8 cellular contexts compared by ENCODE assay signal in genomic region chr14:58637391-58638230, GRCh38. TPM values are rescaled to one million over a fixed set of nuclear protein-coding genes. Genes with fewer than 3 reads are reported as not detected.
DNase-seq lines count a peak whose midpoint lies in the region; ATAC-seq and TF ChIP-seq lines count a peak whose summit lies in the region.

A gene with protein sequence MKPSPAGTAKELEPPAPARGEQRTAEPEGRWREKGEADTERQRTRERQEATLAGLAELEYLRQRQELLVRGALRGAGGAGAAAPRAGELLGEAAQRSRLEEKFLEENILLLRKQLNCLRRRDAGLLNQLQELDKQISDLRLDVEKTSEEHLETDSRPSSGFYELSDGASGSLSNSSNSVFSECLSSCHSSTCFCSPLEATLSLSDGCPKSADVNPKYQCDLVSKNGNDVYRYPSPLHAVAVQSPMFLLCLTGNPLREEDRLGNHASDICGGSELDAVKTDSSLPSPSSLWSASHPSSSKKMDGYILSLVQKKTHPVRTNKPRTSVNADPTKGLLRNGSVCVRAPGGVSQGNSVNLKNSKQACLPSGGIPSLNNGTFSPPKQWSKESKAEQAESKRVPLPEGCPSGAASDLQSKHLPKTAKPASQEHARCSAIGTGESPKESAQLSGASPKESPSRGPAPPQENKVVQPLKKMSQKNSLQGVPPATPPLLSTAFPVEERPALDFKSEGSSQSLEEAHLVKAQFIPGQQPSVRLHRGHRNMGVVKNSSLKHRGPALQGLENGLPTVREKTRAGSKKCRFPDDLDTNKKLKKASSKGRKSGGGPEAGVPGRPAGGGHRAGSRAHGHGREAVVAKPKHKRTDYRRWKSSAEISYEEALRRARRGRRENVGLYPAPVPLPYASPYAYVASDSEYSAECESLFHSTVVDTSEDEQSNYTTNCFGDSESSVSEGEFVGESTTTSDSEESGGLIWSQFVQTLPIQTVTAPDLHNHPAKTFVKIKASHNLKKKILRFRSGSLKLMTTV (plus strand): TSS chr14:58637962. CDS start chr14:58638203, 241 bp downstream.

- peak within 1 kb of the TSS; percentile 77 for H3K27ac ChIP-seq in colonic mucosa

- H3K27me3 ChIP-seq in colonic mucosa, result peaks cover 16% of the 10 kb centered on the region

- H3K36me3 ChIP-seq in colonic mucosa, result no peaks in the 10 kb centered on the region

- H3K4me1 ChIP-seq in colonic mucosa, result no peaks in the 10 kb centered on the region

- DNase-seq in DMS 273 (lab: John Stamatoyannopoulos, UW; ENCODE audit: unreplicated experiment) (peak; percentile 94), WTC11 (ENCODE audit: low spot score) (peak; percentile 76), colonic mucosa (peak; percentile 59), kidney tubule cell (ENCODE audit: low spot score) (peak; percentile 43), cerebellar nuclear complex (lab: John Stamatoyannopoulos, UW) (no peak)
- peak; percentile 49 to 56 for DNase-seq in stimulated activated CD4-positive, alpha-beta T cell treated with anti-CD3 and anti-CD28 coated beads, Interleukin-1b, Interleukin-23, amount 100 ng/mL, for 4 hours (ENCODE audit: low read depth in 2 of 2)

- H3K27me3 Mint-ChIP-seq in WTC11 (ENCODE audit: low read depth), result peaks cover 25% of the 10 kb centered on the region

- H3K36me3 Mint-ChIP-seq in WTC11, result peaks cover 16% of the 10 kb centered on the region

- H3K9ac ChIP-seq in colonic mucosa (ENCODE audit: low read depth in 2 of 2, low read length in 2 of 2), result peak within 1 kb of the TSS; percentile 61 to 87

- no peaks in the 10 kb centered on the region for H3K9me3 Mint-ChIP-seq in WTC11

- peak within 1 kb of the TSS; percentile 84 for H3K4me3 Mint-ChIP-seq in WTC11

- intact Hi-C loops in colonic mucosa (cut with DNase I), result loop anchor here (5.0 kb wide), 1 partner anchor 135 kb away; no protein-coding TSS in a partner anchor

- TF ChIP-seq CTCF in WTC11 (IDR thresholded peaks at IDR 0.05) (no peak), colonic mucosa (IDR thresholded peaks at IDR 0.05) (no peak)

- H3K9me3 ChIP-seq in colonic mucosa, result no peaks in the 10 kb centered on the region

- H3K4me1 Mint-ChIP-seq in WTC11, result peaks cover 65% of the 10 kb centered on the region

- POLR2A ChIA-PET in WTC11 (lab: Charles Lee), result interaction anchor here (0.7 to 0.8 kb wide), 2 partner anchors 17 to 137 kb away, joined by 3 read pairs; no protein-coding TSS in a partner anchor

- CTCF ChIA-PET in WTC11 (lab: Charles Lee), result interaction anchor here (0.6 to 6.2 kb wide), 17 partner anchors 10 to 418 kb away, joined by 3 to 40 read pairs (median 4); no protein-coding TSS in a partner anchor

- peak within 1 kb of the TSS; percentile 81 for H3K4me3 ChIP-seq in colonic mucosa

- peak within 1 kb of the TSS; percentile 71 for H3K27ac Mint-ChIP-seq in WTC11

- peak; percentile 49 for ATAC-seq in GM19467 (IDR thresholded peaks at IDR 0.05; ENCODE audit: unreplicated experiment)
- ATAC-seq in HG03571 (IDR thresholded peaks at IDR 0.05; ENCODE audit: unreplicated experiment), result peak; percentile 51
- ATAC-seq in WTC11, result peak; percentile 68

TF ChIP-seq in WTC11, 78 proteins besides CTCF, POLR2A, EP300 and RAD21:
- TF ChIP-seq SP1 (CRISPR knock-in tag; conservative IDR thresholded peaks at IDR 0.05) (0 out of 2 replicates have a peak, but pooled peaks have one; percentile 52), FOXP1 (CRISPR knock-in tag; IDR thresholded peaks at IDR 0.05; ENCODE audit: borderline replicate concordance) (peak; percentile 9; the same call in 1 of the 2 replicates), ZNF232 (CRISPR knock-in tag; IDR thresholded peaks at IDR 0.05) (no peak), TCF7 (CRISPR knock-in tag; IDR thresholded peaks at IDR 0.05; ENCODE audit: low read depth) (no peak), FOXP4 (CRISPR knock-in tag; IDR thresholded peaks at IDR 0.05) (peak; percentile 78; the same call in 1 of the 2 replicates), JUN (CRISPR knock-in tag; IDR thresholded peaks at IDR 0.05) (0 out of 2 replicates have a peak, but pooled peaks have one; percentile 9), ZNF219 (CRISPR knock-in tag; IDR thresholded peaks at IDR 0.05; ENCODE audit: borderline replicate concordance) (0 out of 2 replicates have a peak, but pooled peaks have one; percentile 4), NFYB (CRISPR knock-in tag; conservative IDR thresholded peaks at IDR 0.05; ENCODE audit: low read depth) (peak; percentile 34; the same call in 1 of the 2 replicates), ZNF121 (CRISPR knock-in tag; IDR thresholded peaks at IDR 0.05) (peak; percentile 98), ETV6 (CRISPR knock-in tag; IDR thresholded peaks at IDR 0.05) (0 out of 2 replicates have a peak, but pooled peaks have one; percentile 3), CREB1 (CRISPR knock-in tag; IDR thresholded peaks at IDR 0.05) (no peak)
- TF ChIP-seq, protein P1, sequence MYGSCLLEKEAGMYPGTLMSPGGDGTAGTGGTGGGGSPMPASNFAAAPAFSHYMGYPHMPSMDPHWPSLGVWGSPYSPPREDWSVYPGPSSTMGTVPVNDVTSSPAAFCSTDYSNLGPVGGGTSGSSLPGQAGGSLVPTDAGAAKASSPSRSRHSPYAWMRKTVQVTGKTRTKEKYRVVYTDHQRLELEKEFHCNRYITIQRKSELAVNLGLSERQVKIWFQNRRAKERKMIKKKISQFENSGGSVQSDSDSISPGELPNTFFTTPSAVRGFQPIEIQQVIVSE (CRISPR knock-in tag; IDR thresholded peaks at IDR 0.05; ENCODE audit: borderline replicate concordance), result peak; percentile 25; the same call in 1 of the 2 replicates
- TF ChIP-seq, protein P2, sequence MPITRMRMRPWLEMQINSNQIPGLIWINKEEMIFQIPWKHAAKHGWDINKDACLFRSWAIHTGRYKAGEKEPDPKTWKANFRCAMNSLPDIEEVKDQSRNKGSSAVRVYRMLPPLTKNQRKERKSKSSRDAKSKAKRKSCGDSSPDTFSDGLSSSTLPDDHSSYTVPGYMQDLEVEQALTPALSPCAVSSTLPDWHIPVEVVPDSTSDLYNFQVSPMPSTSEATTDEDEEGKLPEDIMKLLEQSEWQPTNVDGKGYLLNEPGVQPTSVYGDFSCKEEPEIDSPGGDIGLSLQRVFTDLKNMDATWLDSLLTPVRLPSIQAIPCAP (CRISPR knock-in tag; IDR thresholded peaks at IDR 0.05), result no peak

RNA-seq across cellular contexts. Expression of the gene that starts here (rescaled TPM):
- total RNA-seq in WTC11 (2021) (19.8 to 21.2 TPM (median 20.2 TPM) in 3 replicates), colonic mucosa (1 to 10 TPM; 1.5 to 4.9 TPM)

Comparison
In these comparisons a context has a peak if more than half of its experiments do, and no peak if none do; other contexts are left out.
1. DNase-seq: peak in DMS 273 (single experiment), WTC11 (single experiment), colonic mucosa (single experiment), kidney tubule cell (single experiment) and stimulated activated CD4-positive, alpha-beta T cell treated with anti-CD3 and anti-CD28 coated beads, Interleukin-1b, Interleukin-23, amount 100 ng/mL, for 4 hours (2 of 2); none in cerebellar nuclear complex (0 of 2).
2. Peak in every context shown above with its lines, with median percentiles within 50 percentile points of each other: ATAC-seq.